In genomic region chr5:52165806-52166205, GRCh38 we compare ENCODE assay signal across 6 cellular contexts.
A peak's percentile ranks its signal among the peaks of the same experiment; 100 is the strongest.
DNase-seq lines count a peak whose midpoint lies in the region; ATAC-seq, FAIRE-seq and TF ChIP-seq lines count a peak whose summit lies in the region.
"Not testable (repeated sequence)": the region's sequence is repeated elsewhere in the genome, so short reads cannot be mapped to it uniquely, and the experiment has no call there.

No MANE protein-coding gene starts in this region.

- H4K5ac ChIP-seq in H1 (ENCODE audit: insufficient read length, low read depth, low read length): not testable (repeated sequence)

- not testable (repeated sequence) for H3K4ac ChIP-seq in H1 (replicated peaks; ENCODE audit: insufficient read length, low read depth, low read length)

- H2BK20ac ChIP-seq in H1 (ENCODE audit: low read length): not testable (repeated sequence)

- not testable (repeated sequence) for TF ChIP-seq CTCF in H1 (IDR thresholded peaks at IDR 0.05; ENCODE audit: control extremely low read depth in 1 of 3, insufficient read depth in 1 of 3, low read depth in 1 of 3, low read length in 3 of 3); liver (IDR thresholded peaks at IDR 0.05; ENCODE audit: low read depth, low read length, missing input control); right lobe of liver (IDR thresholded peaks at IDR 0.05); neural progenitor cell (IDR thresholded peaks at IDR 0.05)

- H3K4me3 ChIP-seq in H1 (ENCODE audit: extremely low read depth in 1 of 4, insufficient read depth in 2 of 4, low read depth in 3 of 4, low read length in 4 of 4); liver (ENCODE audit: low read depth in 1 of 3, low read length in 3 of 3); right lobe of liver; neural progenitor cell: not testable (repeated sequence)

- H3K27ac Mint-ChIP-seq in neural progenitor cell: not testable (repeated sequence)

- not testable (repeated sequence) for H3K36me3 ChIP-seq in H1 (ENCODE audit: control insufficient read depth in 2 of 4, insufficient read depth in 4 of 4, low read length in 3 of 4); liver (ENCODE audit: control insufficient read depth in 4 of 4, insufficient read depth in 3 of 4, low read depth in 1 of 4, low read length in 3 of 4); right lobe of liver; neural progenitor cell

- not testable (repeated sequence) for H3K56ac ChIP-seq in H1 (replicated peaks; ENCODE audit: insufficient read length, low read depth, low read length)

- H3K9me3 ChIP-seq in H1 (ENCODE audit: insufficient read depth in 2 of 2, low read depth in 1 of 2, low read length in 1 of 2); liver (ENCODE audit: control insufficient read depth in 4 of 4, low read length in 3 of 4); right lobe of liver; neural progenitor cell (ENCODE audit: low read depth): not testable (repeated sequence)

- not testable (repeated sequence) for TF ChIP-seq POLR2A in H1 (IDR thresholded peaks at IDR 0.05; ENCODE audit: control extremely low read depth in 1 of 2, low read depth in 2 of 2, low read length in 2 of 2); right lobe of liver (IDR thresholded peaks at IDR 0.05)

- ATAC-seq in left lobe of liver (peak; percentile 83), right lobe of liver (peak in 3 of 4 donors; percentile 52 to 87 (median 68))

- not testable (repeated sequence) for H2BK120ac ChIP-seq in H1 (replicated peaks; ENCODE audit: low read depth, low read length)

- not testable (repeated sequence) for H2BK5ac ChIP-seq in H1 (ENCODE audit: low read depth, low read length)

- H3K4me2 ChIP-seq in H1 (ENCODE audit: insufficient read depth in 1 of 2, low read depth in 2 of 2, low read length in 2 of 2); neural progenitor cell: not testable (repeated sequence)

- POLR2A ChIA-PET in H1 (lab: Charles Lee; ENCODE audit: partially characterized antibody): not testable (repeated sequence)

- not testable (repeated sequence) for H3K36me3 Mint-ChIP-seq in neural progenitor cell

- not testable (repeated sequence) for H3K4me3 Mint-ChIP-seq in neural progenitor cell

- H2BK15ac ChIP-seq in H1 (ENCODE audit: low read length): not testable (repeated sequence)

- not testable (repeated sequence) for TF ChIP-seq RAD21 in H1 (IDR thresholded peaks at IDR 0.05 in 1 of 2, conservative IDR thresholded peaks at IDR 0.05 in 1 of 2; ENCODE audit: low read depth in 2 of 2, low read length in 2 of 2); liver (IDR thresholded peaks at IDR 0.05)

- FAIRE-seq in H1 (lab: Jason Lieb, UNC): not testable (repeated sequence)

- H2BK12ac ChIP-seq in H1 (ENCODE audit: low read depth, low read length): not testable (repeated sequence)

- not testable (repeated sequence) for H3K23me2 ChIP-seq in H1 (ENCODE audit: low read depth, low read length)

- H3K4me1 Mint-ChIP-seq in neural progenitor cell: not testable (repeated sequence)

- H4K91ac ChIP-seq in H1 (replicated peaks; ENCODE audit: insufficient read length, low read length): not testable (repeated sequence)

- not testable (repeated sequence) for H3K27me3 ChIP-seq in H1 (replicated peaks in 1 of 4; ENCODE audit: control insufficient read depth in 3 of 4, extremely low read depth in 1 of 4, insufficient read depth in 3 of 4, low read length in 3 of 4); liver (ENCODE audit: control insufficient read depth in 4 of 4, insufficient read depth in 4 of 4, low read length in 3 of 4); right lobe of liver; neural progenitor cell

- H3F3A ChIP-seq in neural progenitor cell (ENCODE audit: low read depth): not testable (repeated sequence)

- not testable (repeated sequence) for H3K79me2 ChIP-seq in H1 (ENCODE audit: control insufficient read depth in 1 of 2, insufficient read depth in 2 of 2, low read length in 2 of 2); neural progenitor cell (ENCODE audit: low read depth)

- not testable (repeated sequence) for H3K79me1 ChIP-seq in H1 (ENCODE audit: low read depth, low read length)

- CTCF ChIA-PET in H1 (lab: Charles Lee; ENCODE audit: partially characterized antibody): not testable (repeated sequence)

- not testable (repeated sequence) for H3K4me1 ChIP-seq in H1 (replicated peaks in 1 of 4; ENCODE audit: control insufficient read depth in 3 of 4, insufficient read depth in 4 of 4, low read length in 3 of 4); liver (ENCODE audit: control insufficient read depth in 4 of 4, insufficient read depth in 4 of 4, low read length in 3 of 4); right lobe of liver; neural progenitor cell

- intact Hi-C loops in right lobe of liver (cut with DNase I): not testable (repeated sequence)

- not testable (repeated sequence) for TF ChIP-seq EP300 in H1 (IDR thresholded peaks at IDR 0.05; ENCODE audit: borderline replicate concordance in 1 of 2, low read depth in 2 of 2, low read length in 2 of 2)

- H3K18ac ChIP-seq in H1 (ENCODE audit: extremely low read depth, low read length): not testable (repeated sequence)

- 96% methylated on average over 3 of the region's 3 CpGs; no CpG with 5 or more reads in 1 of the 2 experiments for WGBS in H1 (ENCODE audit: extremely low coverage in 1 of 2, insufficient coverage in 1 of 2, insufficient read length in 1 of 2, insufficient replicate concordance in 2 of 2, low coverage in 1 of 2, low lambda C conversion rate in 2 of 2, missing lambda C conversion rate in 1 of 2), 2 experiments
- WGBS in liver: 61% methylated on average over 3 of the region's 3 CpGs
- WGBS in right lobe of liver (ENCODE audit: insufficient coverage, low coverage, low lambda C conversion rate, missing lambda C conversion rate): 37% methylated on average over 3 of the region's 3 CpGs

- not testable (repeated sequence) for H4K20me1 ChIP-seq in H1 (replicated peaks in 1 of 2; ENCODE audit: control insufficient read depth in 1 of 2, insufficient read depth in 2 of 2, low read length in 2 of 2); neural progenitor cell (ENCODE audit: low read depth)

- DNase-seq in NCI-H748 (lab: John Stamatoyannopoulos, UW; ENCODE audit: unreplicated experiment) (peak; percentile 51), left lobe of liver (ENCODE audit: low spot score) (peak; percentile 45), right lobe of liver (peak in 1 of 3 donors; percentile 46)
- not testable (repeated sequence) for DNase-seq in H1 (ENCODE audit: low read depth in 1 of 2, low spot score in 2 of 2); neural progenitor cell (ENCODE audit: low spot score)

- H3K27ac ChIP-seq in H1 (ENCODE audit: low read depth, low read length); liver (ENCODE audit: low read depth in 1 of 2, low read length in 2 of 2); right lobe of liver; neural progenitor cell: not testable (repeated sequence)

- not testable (repeated sequence) for H3K9ac ChIP-seq in H1 (replicated peaks in 1 of 4; ENCODE audit: extremely low read depth in 1 of 4, low read depth in 3 of 4, low read length in 3 of 4); liver (ENCODE audit: low read depth in 1 of 2, low read length in 2 of 2); neural progenitor cell

- peaks cover 12% of the 10 kb centered on the region for H3K9me3 Mint-ChIP-seq in neural progenitor cell

- H2AFZ ChIP-seq in H1 (ENCODE audit: low read length) (peak overlapping the region; percentile 73; the same call in 1 of the 2 replicates), neural progenitor cell (replicated peaks) (peak overlapping the region; percentile 63)

- H3K27me3 Mint-ChIP-seq in neural progenitor cell (ENCODE audit: insufficient read depth, low read depth): not testable (repeated sequence)

- H3K14ac ChIP-seq in H1 (ENCODE audit: insufficient read length): not testable (repeated sequence)

- H2AK5ac ChIP-seq in H1 (ENCODE audit: low read depth, low read length): not testable (repeated sequence)

- not testable (repeated sequence) for H3K23ac ChIP-seq in H1 (ENCODE audit: insufficient read length)

- not testable (repeated sequence) for H4K8ac ChIP-seq in H1 (ENCODE audit: extremely low read depth, insufficient read depth, low read length)

TF ChIP-seq in liver, 16 proteins besides CTCF, POLR2A, EP300 and RAD21:
- TF ChIP-seq HNF4A (conservative IDR thresholded peaks at IDR 0.05) (peak; percentile 68 to 72), HNF4G (IDR thresholded peaks at IDR 0.05) (peak; percentile 18)
